In the genomic region with DNA sequence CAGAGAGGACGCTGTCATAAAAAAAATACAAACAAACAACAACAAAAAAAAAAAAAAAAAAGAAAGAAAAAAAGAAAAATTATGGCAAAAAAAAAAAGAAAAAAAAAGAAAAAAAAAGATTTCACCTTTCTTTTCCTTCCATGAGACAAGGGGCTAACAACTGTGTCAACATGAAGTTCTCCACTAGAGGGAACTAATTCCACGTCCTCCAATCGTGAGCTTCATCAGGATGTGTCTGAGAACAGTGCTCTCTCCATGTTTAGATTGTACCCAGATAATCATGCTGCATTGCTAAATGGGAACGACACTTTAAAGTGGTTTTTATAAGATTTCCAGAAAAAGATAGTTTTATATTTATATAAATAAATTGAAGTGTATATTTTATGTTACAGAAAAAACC, we compare ENCODE assay signal across 9 cellular contexts.
DNase-seq lines count a peak whose midpoint lies in the region; ATAC-seq lines count a peak whose summit lies in the region.
"Had no signal": no experiment of that assay in that cellular context is flagged by ENCODE, and none has a peak within 500 bp of the region (broad histone marks: within the 10 kb centered on the region; RNA-seq: fewer than 3 reads in every experiment).

No MANE protein-coding gene starts in this region.

- no peaks in the 10 kb centered on the region for H3K9me3 Mint-ChIP-seq in stimulated activated effector memory CD8-positive, alpha-beta T cell treated with anti-CD3 and anti-CD28 coated beads, Interleukin-12 subunit alpha, Interleukin-12 subunit beta, amount 100 ng/mL, for 72 hours

- H3K27ac Mint-ChIP-seq in stimulated activated effector memory CD8-positive, alpha-beta T cell treated with anti-CD3 and anti-CD28 coated beads, Interleukin-12 subunit alpha, Interleukin-12 subunit beta, amount 100 ng/mL, for 72 hours, result no peak overlapping the region
- H3K27ac Mint-ChIP-seq: activated T-cell treated with anti-CD3 and anti-CD28 coated beads, Interleukin-2, amount 50 U/mL, for 72 hours had no signal

- H3K4me1 Mint-ChIP-seq in stimulated activated effector memory CD8-positive, alpha-beta T cell treated with anti-CD3 and anti-CD28 coated beads, Interleukin-12 subunit alpha, Interleukin-12 subunit beta, amount 100 ng/mL, for 72 hours, result no peaks in the 10 kb centered on the region

- ATAC-seq in GM19452 (IDR thresholded peaks at IDR 0.05; ENCODE audit: unreplicated experiment) (peak; percentile 87), HG03342 (IDR thresholded peaks at IDR 0.05; ENCODE audit: unreplicated experiment) (peak; percentile 92)
- ATAC-seq in stimulated activated effector memory CD8-positive, alpha-beta T cell treated with anti-CD3 and anti-CD28 coated beads, Interleukin-12 subunit alpha, Interleukin-12 subunit beta, amount 100 ng/mL, for 72 hours, result peak; percentile 53
- ATAC-seq: activated T-cell treated with anti-CD3 and anti-CD28 coated beads, Interleukin-2, amount 50 U/mL, for 72 hours had no signal

- H3K36me3 Mint-ChIP-seq in stimulated activated effector memory CD8-positive, alpha-beta T cell treated with anti-CD3 and anti-CD28 coated beads, Interleukin-12 subunit alpha, Interleukin-12 subunit beta, amount 100 ng/mL, for 72 hours, result no peaks in the 10 kb centered on the region

- H3K4me3 Mint-ChIP-seq in stimulated activated effector memory CD8-positive, alpha-beta T cell treated with anti-CD3 and anti-CD28 coated beads, Interleukin-12 subunit alpha, Interleukin-12 subunit beta, amount 100 ng/mL, for 72 hours, result no peak overlapping the region
- H3K4me3 Mint-ChIP-seq: activated T-cell treated with anti-CD3 and anti-CD28 coated beads, Interleukin-2, amount 50 U/mL, for 72 hours had no signal

- DNase-seq in EH (ENCODE audit: low read depth) (peak; percentile 64), NCI-H2227 treated with DMSO at 0.1 percent for 48 hours (lab: John Stamatoyannopoulos, UW) (peak; percentile 50), amniotic stem cell (lab: John Stamatoyannopoulos, UW) (peak; percentile 63), hepatic stellate cell (ENCODE audit: low spot score) (peak; percentile 53), mesenteric fat pad (ENCODE audit: low spot score) (no peak)
- DNase-seq in stimulated activated effector memory CD8-positive, alpha-beta T cell treated with anti-CD3 and anti-CD28 coated beads, Interleukin-12 subunit alpha, Interleukin-12 subunit beta, amount 100 ng/mL, for 72 hours (ENCODE audit: low spot score in 2 of 2), result no peak

Comparison
In these comparisons a context has a peak if more than half of its experiments do, and no peak if none do; other contexts are left out.
1. DNase-seq: peak in EH (single experiment), NCI-H2227 treated with DMSO at 0.1 percent for 48 hours (single experiment), amniotic stem cell (single experiment) and hepatic stellate cell (single experiment); none in stimulated activated effector memory CD8-positive, alpha-beta T cell treated with anti-CD3 and anti-CD28 coated beads, Interleukin-12 subunit alpha, Interleukin-12 subunit beta, amount 100 ng/mL, for 72 hours (0 of 2) and mesenteric fat pad (single experiment).
2. Peak in every context shown above with its lines, with median percentiles within 50 percentile points of each other: ATAC-seq.